1 cellular context compared by ENCODE assay signal in genomic region chr7:70457477-70458194, GRCh38.
TF ChIP-seq lines count a peak whose summit lies in the region.

No MANE protein-coding gene starts in this region.

TF ChIP-seq in HEK293, 187 proteins besides CTCF, POLR2A, EP300 and RAD21 (continued from another document):
- no peak for TF ChIP-seq ZNF280C (tag by site-specific recombination; IDR thresholded peaks at IDR 0.05)
- TF ChIP-seq ZNF529 (tag by site-specific recombination; IDR thresholded peaks at IDR 0.05; ENCODE audit: insufficient replicate concordance) = no peak
- TF ChIP-seq ZBTB1 (tag by site-specific recombination; IDR thresholded peaks at IDR 0.05) = no peak
- 0 out of 2 replicates have a peak, but pooled peaks have one; percentile 31 for TF ChIP-seq GLIS1 (tag by site-specific recombination; IDR thresholded peaks at IDR 0.05)
- TF ChIP-seq ZBTB26 (tag by site-specific recombination; optimal IDR thresholded peaks at IDR 0.05) = no peak
- peak; percentile 40; the same call in 1 of the 2 replicates for TF ChIP-seq ZBTB8A (tag by site-specific recombination; IDR thresholded peaks at IDR 0.05)
- TF ChIP-seq, protein P1, sequence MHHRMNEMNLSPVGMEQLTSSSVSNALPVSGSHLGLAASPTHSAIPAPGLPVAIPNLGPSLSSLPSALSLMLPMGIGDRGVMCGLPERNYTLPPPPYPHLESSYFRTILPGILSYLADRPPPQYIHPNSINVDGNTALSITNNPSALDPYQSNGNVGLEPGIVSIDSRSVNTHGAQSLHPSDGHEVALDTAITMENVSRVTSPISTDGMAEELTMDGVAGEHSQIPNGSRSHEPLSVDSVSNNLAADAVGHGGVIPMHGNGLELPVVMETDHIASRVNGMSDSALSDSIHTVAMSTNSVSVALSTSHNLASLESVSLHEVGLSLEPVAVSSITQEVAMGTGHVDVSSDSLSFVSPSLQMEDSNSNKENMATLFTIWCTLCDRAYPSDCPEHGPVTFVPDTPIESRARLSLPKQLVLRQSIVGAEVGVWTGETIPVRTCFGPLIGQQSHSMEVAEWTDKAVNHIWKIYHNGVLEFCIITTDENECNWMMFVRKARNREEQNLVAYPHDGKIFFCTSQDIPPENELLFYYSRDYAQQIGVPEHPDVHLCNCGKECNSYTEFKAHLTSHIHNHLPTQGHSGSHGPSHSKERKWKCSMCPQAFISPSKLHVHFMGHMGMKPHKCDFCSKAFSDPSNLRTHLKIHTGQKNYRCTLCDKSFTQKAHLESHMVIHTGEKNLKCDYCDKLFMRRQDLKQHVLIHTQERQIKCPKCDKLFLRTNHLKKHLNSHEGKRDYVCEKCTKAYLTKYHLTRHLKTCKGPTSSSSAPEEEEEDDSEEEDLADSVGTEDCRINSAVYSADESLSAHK (tag by site-specific recombination; IDR thresholded peaks at IDR 0.05) = peak; percentile 95
- no peak for TF ChIP-seq ZNF121 (tag by site-specific recombination; IDR thresholded peaks at IDR 0.05)
- no peak for TF ChIP-seq IKZF3 (tag by site-specific recombination; IDR thresholded peaks at IDR 0.05)
- no peak for TF ChIP-seq ZNF600 (tag by site-specific recombination; IDR thresholded peaks at IDR 0.05)
- TF ChIP-seq ZFP37 (tag by site-specific recombination; IDR thresholded peaks at IDR 0.05) = no peak
- no peak for TF ChIP-seq ZNF776 (tag by site-specific recombination; IDR thresholded peaks at IDR 0.05; ENCODE audit: borderline replicate concordance)
- TF ChIP-seq TCF7L2 (IDR thresholded peaks at IDR 0.05; ENCODE audit: borderline replicate concordance, low read depth, low read length) = no peak
- no peak for TF ChIP-seq ZNF223 (tag by site-specific recombination; IDR thresholded peaks at IDR 0.05)
- TF ChIP-seq SP7 (tag by site-specific recombination; IDR thresholded peaks at IDR 0.05) = no peak
